13 cellular contexts compared by ENCODE assay signal in genomic region chr2:144572977-144573376, GRCh38.
DNase-seq lines count a peak whose midpoint lies in the region; ATAC-seq and TF ChIP-seq lines count a peak whose summit lies in the region.
"Had no signal": no experiment of that assay in that cellular context is flagged by ENCODE, and none has a peak within 500 bp of the region (broad histone marks: within the 10 kb centered on the region; RNA-seq: fewer than 3 reads in every experiment).

No MANE protein-coding gene starts in this region.

- TF ChIP-seq CTCF in GM13977 (IDR thresholded peaks at IDR 0.05; ENCODE audit: extremely low read depth, insufficient read depth, missing control alignments) = no peak

- in situ Hi-C loops in GM13977 (cut with MboI; ENCODE audit: low pct_unique_long_range_greater_than_20kb, low sequenced_read_pairs, unreplicated experiment) = no loop called here

- ATAC-seq in GM19035 (IDR thresholded peaks at IDR 0.05; ENCODE audit: unreplicated experiment) = peak; percentile 73
- peak; percentile 88 for ATAC-seq in HG02852 (IDR thresholded peaks at IDR 0.05; ENCODE audit: unreplicated experiment)
- ATAC-seq in HG03521 (IDR thresholded peaks at IDR 0.05; ENCODE audit: unreplicated experiment) = peak; percentile 65
- ATAC-seq: WTC11 had no signal

- DNase-seq in GM13977 (ENCODE audit: low spot score) = peak; percentile 32
- DNase-seq in NCI-H187 treated with DMSO at 0.1 percent for 48 hours (lab: John Stamatoyannopoulos, UW) = no peak
- no peak for DNase-seq in activated gamma-delta T cell treated with Interleukin-2 at 50 U/mL for 16 hours
- no peak for DNase-seq in SHP77 (lab: John Stamatoyannopoulos, UW)
- DNase-seq in NCI-H510A treated with DMSO at 0.1 percent for 48 hours (lab: John Stamatoyannopoulos, UW) = no peak
- DNase-seq: NCI-H1092, NCI-H510A, PC-9, SW 1271 had no signal
